Comparison of ENCODE assay signal across 8 cellular contexts in the genomic region with DNA sequence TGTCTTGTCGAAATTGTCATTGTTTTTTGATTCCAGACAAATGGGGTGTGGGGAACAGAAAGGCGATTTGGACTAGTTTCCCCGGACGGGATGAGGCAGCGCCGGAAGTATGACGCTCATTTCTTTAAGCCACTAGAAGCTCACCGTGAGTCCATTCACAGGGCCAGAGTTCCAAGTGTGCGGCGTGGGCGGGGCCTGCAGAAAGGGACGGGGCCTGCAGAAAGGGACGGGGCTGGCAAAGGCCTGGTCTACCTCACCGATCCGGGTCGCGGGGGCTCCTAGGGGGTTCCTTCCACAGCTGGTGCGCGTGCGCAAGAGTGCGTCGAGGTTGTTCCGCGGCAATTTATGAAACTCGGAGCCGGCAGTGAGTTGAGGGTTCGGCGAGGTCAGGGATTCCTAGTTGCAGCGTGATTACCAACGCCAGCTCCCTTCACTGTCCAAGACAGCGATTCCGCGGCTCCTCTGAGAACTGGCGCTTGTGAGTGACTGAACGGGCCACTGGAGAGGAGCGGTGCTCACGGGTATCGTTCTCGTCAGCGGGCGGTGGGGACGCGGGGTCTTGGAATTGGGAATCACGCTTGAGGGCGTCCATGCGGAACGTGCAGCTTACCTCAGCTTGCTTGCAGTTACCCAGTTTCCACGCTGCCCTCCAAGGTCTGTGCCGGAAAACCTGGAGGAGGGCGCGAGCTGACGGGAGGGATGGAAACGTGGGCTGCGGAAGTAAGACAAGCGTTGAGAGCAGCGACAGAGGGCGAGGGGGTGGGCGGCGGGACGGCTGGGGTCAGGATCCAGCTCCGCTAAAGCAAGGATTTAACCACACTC. TPM values are rescaled to one million over a fixed set of nuclear protein-coding genes. Genes with fewer than 3 reads are reported as not detected.
DNase-seq lines count a peak whose midpoint lies in the region; ATAC-seq, FAIRE-seq and TF ChIP-seq lines count a peak whose summit lies in the region.

A gene (plus strand): TSS at position 219 of the 822 bp plus-strand sequence. CDS start 5,847 bp downstream, outside the sequence.

- DNase-seq in DMS153 (lab: John Stamatoyannopoulos, UW) (peak; percentile 63), PC-9 (peak; percentile 56 to 59), GM12878 (ENCODE audit: low read depth, low spot score) (no peak), iPS DF 6.9 (ENCODE audit: low read depth, low spot score) (peak; percentile 61), retinal pigment epithelial cell (ENCODE audit: low read depth) (peak; percentile 24), AML-193 (lab: John Stamatoyannopoulos, UW) (no peak)

- BruUV-seq in PC-9 (replicated peaks; lab: Mats Ljungman, UMichigan) = TSS peak; percentile 36
- TSS peak; percentile 64 for BruUV-seq in GM12878 (replicated peaks; lab: Mats Ljungman, UMichigan)

- no peaks in the 10 kb centered on the region for H3K36me3 ChIP-seq in PC-9 (ENCODE audit: low read depth)
- H3K36me3 ChIP-seq in GM12878 (ENCODE audit: control insufficient read depth in 2 of 2, insufficient read depth in 2 of 2, low read length in 1 of 2) = no peaks in the 10 kb centered on the region
- H3K36me3 ChIP-seq in iPS DF 6.9 (ENCODE audit: control insufficient read depth, insufficient read depth, low read length) = no peaks in the 10 kb centered on the region

- H3K4me1 ChIP-seq in PC-9 (replicated peaks; ENCODE audit: insufficient read depth) (peaks cover 10% of the 10 kb centered on the region; the same call in 1 of the 2 replicates), GM12878 (ENCODE audit: control insufficient read depth, insufficient read depth, low read length) (0 out of 2 replicates have a peak, but pooled peaks cover 6% of the 10 kb centered on the region), iPS DF 6.9 (ENCODE audit: control insufficient read depth, insufficient read depth, low read length) (no peaks in the 10 kb centered on the region; the same call in 1 of the 2 replicates)

- TF ChIP-seq RAD21 in GM12878 (IDR thresholded peaks at IDR 0.05; ENCODE audit: insufficient read depth, low read depth, low read length) = no peak

- TF ChIP-seq CTCF in PC-9 (conservative IDR thresholded peaks at IDR 0.05) (no peak), GM12878 (IDR thresholded peaks at IDR 0.05 in 2 of 3, conservative IDR thresholded peaks at IDR 0.05 in 1 of 3; ENCODE audit: control insufficient read depth in 2 of 3, extremely low read depth in 1 of 3, insufficient read depth in 1 of 3, low read depth in 3 of 3, low read length in 3 of 3) (no peak), retinal pigment epithelial cell (conservative IDR thresholded peaks at IDR 0.05; ENCODE audit: low read depth, low read length) (no peak)

- no peaks in the 10 kb centered on the region for H3K9me3 ChIP-seq in PC-9 (ENCODE audit: insufficient read depth, low read depth)
- no peaks in the 10 kb centered on the region for H3K9me3 ChIP-seq in GM12878 (replicated peaks; ENCODE audit: control insufficient read depth, insufficient read depth, low read length)
- H3K9me3 ChIP-seq in iPS DF 6.9 (ENCODE audit: control insufficient read depth, insufficient read depth, low read length) = no peaks in the 10 kb centered on the region

- H3K27ac ChIP-seq in PC-9 = 0 out of 2 replicates have a peak within 1 kb of the TSS, but pooled peaks have one; percentile 10
- H3K27ac ChIP-seq in GM12878 (ENCODE audit: control insufficient read depth, insufficient read depth) = peak within 1 kb of the TSS; percentile 0
- H3K27ac ChIP-seq in iPS DF 6.9 (ENCODE audit: low read length) = no peak within 1 kb of the TSS

- 3% methylated on average over 60 of the region's 61 CpGs for WGBS in GM12878 (ENCODE audit: insufficient coverage, insufficient replicate concordance, low lambda C conversion rate, missing lambda C conversion rate)
- no CpG with 5 or more reads among the region's 61 CpGs for WGBS in iPS DF 6.9 (ENCODE audit: insufficient coverage, insufficient read length)

- H3K9ac ChIP-seq in GM12878 (ENCODE audit: control insufficient read depth, insufficient read depth, low read length) = peak within 1 kb of the TSS; percentile 36; the same call in 1 of the 2 replicates

- H3K4me2 ChIP-seq in PC-9 (peak within 1 kb of the TSS; percentile 94), GM12878 (ENCODE audit: control insufficient read depth, insufficient read depth) (peak within 1 kb of the TSS; percentile 88)

- H3K4me3 ChIP-seq in PC-9 (peak within 1 kb of the TSS; percentile 65), GM12878 (peak within 1 kb of the TSS; percentile 65), iPS DF 6.9 (ENCODE audit: low read length) (peak within 1 kb of the TSS; percentile 53), retinal pigment epithelial cell (ENCODE audit: low read length) (peak within 1 kb of the TSS; percentile 86)

- H3K27me3 ChIP-seq in PC-9 (ENCODE audit: insufficient read depth, low read depth) (no peaks in the 10 kb centered on the region), GM12878 (replicated peaks in 1 of 2; ENCODE audit: control insufficient read depth in 2 of 2, insufficient read depth in 2 of 2, low read length in 1 of 2) (peaks cover 0 to 4% of the 10 kb centered on the region in 2 experiments; a peak in 2 of 4 replicates), iPS DF 6.9 (ENCODE audit: control insufficient read depth, insufficient read depth, low read length) (no peaks in the 10 kb centered on the region)

- peaks cover 8% of the 10 kb centered on the region for H3F3A ChIP-seq in PC-9 (ENCODE audit: insufficient read depth, low read depth)

- CTCF ChIA-PET in PC-9 (lab: Charles Lee) = no interaction called here
- CTCF ChIA-PET in GM12878 (lab: Yijun Ruan, JAX) = interaction anchor here (1.4 kb wide), 1 partner anchor 71 kb away, joined by 3 read pairs; no protein-coding TSS in a partner anchor

- RAD21 ChIA-PET in GM12878 (lab: Charles Lee; ENCODE audit: unreplicated experiment) = interaction anchor here (0.7 kb wide), 1 partner anchor 322 kb away, joined by 3 read pairs; no protein-coding TSS in a partner anchor

- no peak for TF ChIP-seq EP300 in GM12878 (IDR thresholded peaks at IDR 0.05; ENCODE audit: borderline replicate concordance in 1 of 2, control insufficient read depth in 1 of 2, low read depth in 2 of 2, low read length in 2 of 2)

- SMC1A ChIA-PET in GM12878 (lab: Charles Lee; ENCODE audit: uncharacterized antibody, unreplicated experiment) = interaction anchor here (0.9 to 1.4 kb wide), 3 partner anchors 7 to 1060 kb away, joined by 3 read pairs; a partner anchor contains a TSS

- no peaks in the 10 kb centered on the region for H3K9me2 ChIP-seq in PC-9 (ENCODE audit: insufficient read depth)

- TF ChIP-seq POLR2A in GM12878 (IDR thresholded peaks at IDR 0.05; ENCODE audit: low read depth, low read length) = no peak; the same call in 1 of the 2 replicates

- no peaks in the 10 kb centered on the region for H4K20me1 ChIP-seq in PC-9 (ENCODE audit: insufficient read depth)
- H4K20me1 ChIP-seq in GM12878 (ENCODE audit: control insufficient read depth, insufficient read depth) = no peaks in the 10 kb centered on the region

- in situ Hi-C loops in GM12878 (cut with MboI) = no loop called here

- intact Hi-C loops in PC-9 (cut with micrococcal nuclease; ENCODE audit: unreplicated experiment) = no loop called here
- intact Hi-C loops in GM12878 (cut with micrococcal nuclease; ENCODE audit: unreplicated experiment) = no loop called here

- ATAC-seq in GM19452 (IDR thresholded peaks at IDR 0.05; ENCODE audit: unreplicated experiment) (peak; percentile 50), HG03460 (IDR thresholded peaks at IDR 0.05; ENCODE audit: unreplicated experiment) (peak; percentile 59), GM12878 (peak; percentile 77)

- H3K79me2 ChIP-seq in PC-9 (ENCODE audit: low read depth) = no peaks in the 10 kb centered on the region
- H3K79me2 ChIP-seq in GM12878 (ENCODE audit: control insufficient read depth, insufficient read depth, low read length) = no peaks in the 10 kb centered on the region

- peak within 1 kb of the TSS; percentile 97 for H2AFZ ChIP-seq in PC-9
- peak within 1 kb of the TSS; percentile 64 for H2AFZ ChIP-seq in GM12878 (ENCODE audit: control insufficient read depth, low read depth, low read length)

- POLR2A ChIA-PET in PC-9 (lab: Charles Lee; ENCODE audit: unreplicated experiment) = interaction anchor here (0.5 kb wide), 1 partner anchor 1072 kb away, joined by 5 read pairs; no protein-coding TSS in a partner anchor
- POLR2A ChIA-PET in GM12878 (lab: Charles Lee) = no interaction called here

- FAIRE-seq in GM12878 (lab: Jason Lieb, UNC) = no peak

TF ChIP-seq in GM12878, 131 proteins besides CTCF, POLR2A, EP300 and RAD21 (continues in another document):
- no peak for TF ChIP-seq TBL1XR1 (IDR thresholded peaks at IDR 0.05; ENCODE audit: low read depth, low read length)
- TF ChIP-seq MTA3 (IDR thresholded peaks at IDR 0.05; ENCODE audit: borderline replicate concordance, low read length) = no peak

RNA-seq across cellular contexts. Expression of the gene that starts here (rescaled TPM):
- total RNA-seq in PC-9 (2021) (2.0 and 2.6 TPM in 2 replicates), GM12878 (2014; rRNA removed) (2.5 and 2.6 TPM in 2 replicates), GM12878 (2014; rRNA removed; fragmentation: Illumina TruSeq; extraction: Trizol) (2.4 and 3.1 TPM in 2 replicates), GM12878 (2021) (1.9 and 2.4 TPM in 2 replicates)
- 18.7 TPM in 2 replicates for total RNA-seq in GM12878 (2013; cell fraction: nucleolus; rRNA removed)
- polyA plus RNA-seq in GM12878 (2011; ENCODE audit: low read depth) = 1.4 TPM
- polyA plus RNA-seq in GM12878 (2011; rRNA removed) (3.7 and 4.7 TPM in 2 replicates), GM12878 (2014; fragmentation: Illumina TruSeq; extraction: Trizol) (1.4 and 2.7 TPM in 2 replicates), GM12878 (2014; fragmentation: Nextera tagmentation; extraction: Ambion mirVana) (1 to 10 TPM; 1.5 to 3.2 TPM), GM12878 (2014; rRNA removed) (1.7 and 2.2 TPM in 2 replicates), GM12878 (2016; fragmentation: Nextera tagmentation; extraction: Ambion mirVana) (1 to 10 TPM; 1.6 to 2.0 TPM)
- 1.3 and 1.4 TPM in 2 replicates for polyA plus RNA-seq in GM12878 (2011; cell fraction: cytosol; rRNA removed)
- 4.3 and 4.7 TPM in 2 replicates for polyA plus RNA-seq in GM12878 (2011; cell fraction: nucleus; rRNA removed)
- 2.1 and 2.2 TPM in 2 replicates for polyA plus RNA-seq in GM12878 (2012)
- polyA minus RNA-seq in GM12878 (2011; rRNA and poly(A)+ RNA removed) = 4.6 and 5.9 TPM in 2 replicates
- 1.3 and 3.0 TPM in 2 replicates for polyA minus RNA-seq in GM12878 (2011; cell fraction: cytosol; rRNA and poly(A)+ RNA removed)
- 6.4 and 9.2 TPM in 2 replicates for polyA minus RNA-seq in GM12878 (2011; cell fraction: nucleus; rRNA and poly(A)+ RNA removed)

Comparison
In these comparisons a context has a peak if more than half of its experiments do, and no peak if none do; other contexts are left out.
1. DNase-seq: peak in DMS153 (single experiment), PC-9 (2 of 2), iPS DF 6.9 (single experiment) and retinal pigment epithelial cell (single experiment); none in GM12878 (single experiment) and AML-193 (0 of 2).
2. Peak in every context shown above with its lines, with median percentiles within 50 percentile points of each other: ATAC-seq and H3K4me3 ChIP-seq.